Comparison of ENCODE assay signal across 10 cellular contexts in genomic region chr11:94968334-94968958, GRCh38. TPM values are rescaled to one million over a fixed set of nuclear protein-coding genes. Genes with fewer than 3 reads are reported as not detected.
DNase-seq lines count a peak whose midpoint lies in the region; ATAC-seq and TF ChIP-seq lines count a peak whose summit lies in the region.
"Had no signal": no experiment of that assay in that cellular context is flagged by ENCODE, and none has a peak within 500 bp of the region (broad histone marks: within the 10 kb centered on the region; RNA-seq: fewer than 3 reads in every experiment).

No MANE protein-coding gene starts in this region.

- no peak overlapping the region for H2AFZ ChIP-seq in IMR-90 (replicated peaks; ENCODE audit: low read length, poor library complexity)

- no peak for DNase-seq in CD8-positive, alpha-beta T cell
- DNase-seq in IMR-90 (peak; percentile 60), astrocyte of the hippocampus (ENCODE audit: low read depth, low spot score) (peak; percentile 13), lower lobe of right lung (no peak), NCI-H748 (lab: John Stamatoyannopoulos, UW; ENCODE audit: unreplicated experiment) (no peak)
- no peak for DNase-seq in activated naive CD4-positive, alpha-beta T cell treated with anti-CD3 and anti-CD28 coated beads for 36 hours
- DNase-seq: activated T-cell treated with anti-CD3 and anti-CD28 coated beads, Interleukin-2, amount 50 U/mL, for 1 hour had no signal

- H2BK15ac ChIP-seq in IMR-90 (ENCODE audit: low read depth, low read length): no peak overlapping the region

- no peaks in the 10 kb centered on the region for H3K9me3 Mint-ChIP-seq in CD8-positive, alpha-beta T cell
- no peaks in the 10 kb centered on the region for H3K9me3 Mint-ChIP-seq in activated naive CD4-positive, alpha-beta T cell treated with anti-CD3 and anti-CD28 coated beads for 36 hours

- no peak overlapping the region for H3K14ac ChIP-seq in IMR-90 (replicated peaks; ENCODE audit: low read depth, low read length)

- intact Hi-C loops in CD8-positive, alpha-beta T cell (cut with DNase I, micrococcal nuclease): loop anchor here in 1 of 2 experiments (5.0 kb wide), 1 partner anchor 799 kb away; no protein-coding TSS in a partner anchor
- intact Hi-C loops in IMR-90 (cut with micrococcal nuclease) (loop anchor here (1.0 to 5.0 kb wide), 4 partner anchors 91 to 449 kb away; partner anchors contain the start of gene AMOTL1), lower lobe of right lung (cut with DNase I) (no loop called here)
- intact Hi-C loops in activated naive CD4-positive, alpha-beta T cell treated with anti-CD3 and anti-CD28 coated beads for 36 hours (cut with micrococcal nuclease): no loop called here

- TF ChIP-seq POLR2A in IMR-90 (IDR thresholded peaks at IDR 0.05; ENCODE audit: low read depth, low read length): no peak

- no peak overlapping the region for H4K91ac ChIP-seq in IMR-90 (ENCODE audit: insufficient read depth, low read depth, low read length)

- H2AK9ac ChIP-seq in IMR-90 (replicated peaks; ENCODE audit: low read depth, low read length, poor library complexity): no peak overlapping the region

- no peaks in the 10 kb centered on the region for H4K20me1 ChIP-seq in IMR-90 (ENCODE audit: insufficient read depth, low read length)

- no peak overlapping the region for H3K4me3 Mint-ChIP-seq in CD8-positive, alpha-beta T cell
- no peak overlapping the region for H3K4me3 Mint-ChIP-seq in activated naive CD4-positive, alpha-beta T cell treated with anti-CD3 and anti-CD28 coated beads for 36 hours

- H3K27ac Mint-ChIP-seq in CD8-positive, alpha-beta T cell: no peak overlapping the region
- H3K27ac Mint-ChIP-seq in activated naive CD4-positive, alpha-beta T cell treated with anti-CD3 and anti-CD28 coated beads for 36 hours: no peak overlapping the region

- TF ChIP-seq CTCF in CD8-positive, alpha-beta T cell (IDR thresholded peaks at IDR 0.05): peak; percentile 59
- TF ChIP-seq CTCF in IMR-90 (conservative IDR thresholded peaks at IDR 0.05; ENCODE audit: low read depth, low read length): peak; percentile 69
- peak; percentile 49 for TF ChIP-seq CTCF in lower lobe of right lung (IDR thresholded peaks at IDR 0.05)

- H3K23ac ChIP-seq in IMR-90 (ENCODE audit: low read depth, low read length): no peak overlapping the region

- H3K4me2 ChIP-seq in IMR-90 (ENCODE audit: low read depth, low read length): no peak overlapping the region

- BruUV-seq in IMR-90 (replicated peaks; lab: Mats Ljungman, UMichigan): no TSS peak

- in situ Hi-C loops in IMR-90 (cut with MboI; ENCODE audit: low sequenced_read_pairs): no loop called here

- ATAC-seq in CD8-positive, alpha-beta T cell: no peak
- peak; percentile 73 for ATAC-seq in IMR-90 (ENCODE audit: low read depth)
- no peak for ATAC-seq in lower lobe of right lung
- no peak for ATAC-seq in HG03571 (IDR thresholded peaks at IDR 0.05; ENCODE audit: unreplicated experiment)
- ATAC-seq in HG03442 (IDR thresholded peaks at IDR 0.05; ENCODE audit: unreplicated experiment): no peak

- TF ChIP-seq RAD21 in IMR-90 (IDR thresholded peaks at IDR 0.05; ENCODE audit: low read length): peak; percentile 66

- no peak overlapping the region for H3K4me3 ChIP-seq in CD8-positive, alpha-beta T cell (ENCODE audit: low read depth, low read length)
- H3K4me3 ChIP-seq in IMR-90 (ENCODE audit: insufficient read depth, low read depth, low read length) (no peak overlapping the region), lower lobe of right lung (no peak overlapping the region)
- H3K4me3 ChIP-seq: skin epidermis had no signal

- H3K9ac ChIP-seq in IMR-90 (ENCODE audit: low read depth, low read length): no peak overlapping the region

- no peak overlapping the region for H2BK20ac ChIP-seq in IMR-90 (ENCODE audit: low read depth, low read length)

- no peak overlapping the region for H2BK5ac ChIP-seq in IMR-90 (ENCODE audit: low read depth, low read length, poor library complexity, severe bottlenecking)

- H3K56ac ChIP-seq in IMR-90 (ENCODE audit: extremely low read depth, insufficient read depth, low read length): no peak overlapping the region

- H3K9me1 ChIP-seq in IMR-90 (ENCODE audit: insufficient read depth, low read length): no peaks in the 10 kb centered on the region

- H3K79me1 ChIP-seq in IMR-90 (ENCODE audit: low read depth in 1 of 2, low read length in 2 of 2): peaks cover 11 to 18% of the 10 kb centered on the region in 2 experiments

- H3K27ac ChIP-seq in CD8-positive, alpha-beta T cell (ENCODE audit: low read depth, low read length): no peak overlapping the region
- H3K27ac ChIP-seq in IMR-90 (ENCODE audit: insufficient read depth, low read length) (peak overlapping the region; percentile 25; the same call in 1 of the 2 replicates), lower lobe of right lung (no peak overlapping the region)
- H3K27ac ChIP-seq: skin epidermis had no signal

- H3K36me3 ChIP-seq in CD8-positive, alpha-beta T cell (ENCODE audit: insufficient read depth, low read length): peaks cover 60% of the 10 kb centered on the region
- H3K36me3 ChIP-seq in IMR-90 (ENCODE audit: control insufficient read depth, insufficient read depth, low read length) (peaks cover 28% of the 10 kb centered on the region), lower lobe of right lung (peaks cover 86% of the 10 kb centered on the region)

- H3K27me3 Mint-ChIP-seq in CD8-positive, alpha-beta T cell (ENCODE audit: low read depth): no peaks in the 10 kb centered on the region
- no peaks in the 10 kb centered on the region for H3K27me3 Mint-ChIP-seq in activated naive CD4-positive, alpha-beta T cell treated with anti-CD3 and anti-CD28 coated beads for 36 hours (ENCODE audit: low read depth)

- H3K4me1 ChIP-seq in CD8-positive, alpha-beta T cell (ENCODE audit: insufficient read depth, low read length): peaks cover 11% of the 10 kb centered on the region
- H3K4me1 ChIP-seq in IMR-90 (ENCODE audit: control insufficient read depth, insufficient read depth, low read length): no peaks in the 10 kb centered on the region
- peaks cover 16% of the 10 kb centered on the region for H3K4me1 ChIP-seq in lower lobe of right lung

- H3K4me1 Mint-ChIP-seq in CD8-positive, alpha-beta T cell (ENCODE audit: low read depth): peaks cover 45% of the 10 kb centered on the region
- peaks cover 19% of the 10 kb centered on the region for H3K4me1 Mint-ChIP-seq in activated naive CD4-positive, alpha-beta T cell treated with anti-CD3 and anti-CD28 coated beads for 36 hours (ENCODE audit: low read depth)

- no peak overlapping the region for H4K5ac ChIP-seq in IMR-90 (ENCODE audit: low read depth, low read length)

- peaks cover 86% of the 10 kb centered on the region for H3K36me3 Mint-ChIP-seq in CD8-positive, alpha-beta T cell
- peaks cover 42% of the 10 kb centered on the region for H3K36me3 Mint-ChIP-seq in activated naive CD4-positive, alpha-beta T cell treated with anti-CD3 and anti-CD28 coated beads for 36 hours (ENCODE audit: low read depth)

- no CpG with 5 or more reads among the region's 1 CpG for WGBS in IMR-90 (ENCODE audit: extremely low coverage in 2 of 2, insufficient read length in 1 of 2), 2 experiments

- no peak overlapping the region for H3K18ac ChIP-seq in IMR-90 (ENCODE audit: low read depth, low read length)

- POLR2A ChIA-PET in CD8-positive, alpha-beta T cell (lab: Charles Lee): interaction anchor here (1.7 kb wide), 1 partner anchor 9 kb away, joined by 5 read pairs; no protein-coding TSS in a partner anchor
- POLR2A ChIA-PET in IMR-90 (lab: Charles Lee; ENCODE audit: unreplicated experiment): interaction anchor here (0.6 kb wide), 1 partner anchor 99 kb away, joined by 3 read pairs; no protein-coding TSS in a partner anchor

- no peak overlapping the region for H2AK5ac ChIP-seq in IMR-90 (ENCODE audit: low read depth, low read length)

- CTCF ChIA-PET in CD8-positive, alpha-beta T cell (lab: Charles Lee): interaction anchor here (0.6 to 2.1 kb wide), 4 partner anchors 30 to 794 kb away, joined by 3 to 7 read pairs (median 3); no protein-coding TSS in a partner anchor
- CTCF ChIA-PET in IMR-90 (lab: Yijun Ruan, JAX): interaction anchor here (0.8 to 1.8 kb wide), 7 partner anchors 10 to 345 kb away, joined by 3 to 8 read pairs (median 3); no protein-coding TSS in a partner anchor
- CTCF ChIA-PET in activated naive CD4-positive, alpha-beta T cell treated with anti-CD3 and anti-CD28 coated beads for 36 hours (lab: Charles Lee): interaction anchor here (0.8 to 1.9 kb wide), 6 partner anchors 9 to 71 kb away, joined by 3 to 7 read pairs (median 3); no protein-coding TSS in a partner anchor

- H3K9me3 ChIP-seq in CD8-positive, alpha-beta T cell (ENCODE audit: low read length): no peaks in the 10 kb centered on the region
- no peaks in the 10 kb centered on the region for H3K9me3 ChIP-seq in IMR-90 (ENCODE audit: control insufficient read depth, insufficient read depth, low read length)
- H3K9me3 ChIP-seq in lower lobe of right lung: no peaks in the 10 kb centered on the region

- H3K4ac ChIP-seq in IMR-90 (ENCODE audit: low read depth, low read length): no peak overlapping the region

- no peak overlapping the region for H4K8ac ChIP-seq in IMR-90 (ENCODE audit: low read depth in 2 of 2, low read length in 2 of 2)

- dilution Hi-C loops in IMR-90 (cut with HindIII; ENCODE audit: low sequenced_read_pairs, unreplicated experiment): no loop called here

- no peaks in the 10 kb centered on the region for H3K27me3 ChIP-seq in CD8-positive, alpha-beta T cell (ENCODE audit: insufficient read depth, low read length)
- H3K27me3 ChIP-seq in IMR-90 (ENCODE audit: control insufficient read depth, insufficient read depth, low read length) (no peaks in the 10 kb centered on the region), lower lobe of right lung (ENCODE audit: low read depth) (no peaks in the 10 kb centered on the region)

- no peak overlapping the region for H2BK120ac ChIP-seq in IMR-90 (ENCODE audit: low read depth, low read length)

RNA-seq across cellular contexts. Expression of gene CWC15, which starts 4.9 kb away (rescaled TPM):
- total RNA-seq in CD8-positive, alpha-beta T cell: 100 to 1,000 TPM; 127 to 129 TPM
- total RNA-seq in IMR-90 (2012; rRNA removed): 48.6 and 70.0 TPM in 2 replicates
- polyA plus RNA-seq in IMR-90 (2012; rRNA removed): 34.7 and 38.4 TPM in 2 replicates
- polyA plus RNA-seq in IMR-90 (2012; cell fraction: cytosol; rRNA removed): 7.5 and 12.7 TPM in 2 replicates
- polyA plus RNA-seq in IMR-90 (2012; cell fraction: nucleus; rRNA removed; ENCODE audit: low replicate concordance): 3.1 and 31.3 TPM in 2 replicates
- 57.9 TPM for total RNA-seq in lower lobe of right lung
- total RNA-seq in activated naive CD4-positive, alpha-beta T cell treated with anti-CD3 and anti-CD28 coated beads for 36 hours: 10 to 100 TPM; 70.6 to 72.3 TPM

RNA-seq across cellular contexts. Expression of gene KDM4D, which starts 5.1 kb away (rescaled TPM):
- total RNA-seq in CD8-positive, alpha-beta T cell: under 1 TPM in 1 of 2 experiments, not detected in 1; 0.14 TPM
- total RNA-seq in IMR-90 (2012; rRNA removed) (0.90 and 1.1 TPM in 2 replicates), lower lobe of right lung (0.68 TPM)
- polyA plus RNA-seq in IMR-90 (2012; rRNA removed): 0.99 and 1.1 TPM in 2 replicates
- 0.40 and 0.84 TPM in 2 replicates for polyA plus RNA-seq in IMR-90 (2012; cell fraction: cytosol; rRNA removed)
- polyA plus RNA-seq in IMR-90 (2012; cell fraction: nucleus; rRNA removed; ENCODE audit: low replicate concordance): 0.45 and 0.65 TPM in 2 replicates
- total RNA-seq in activated naive CD4-positive, alpha-beta T cell treated with anti-CD3 and anti-CD28 coated beads for 36 hours: 1 to 10 TPM; 1.7 to 2.1 TPM

RNA-seq across cellular contexts. Expression of gene KDM4E, which starts 56.6 kb away (rescaled TPM):
- not detected for total RNA-seq in CD8-positive, alpha-beta T cell
- total RNA-seq in IMR-90 (2012; rRNA removed): not detected in 2 replicates
- polyA plus RNA-seq in IMR-90 (2012; rRNA removed): not detected in 2 replicates
- not detected in 2 replicates for polyA plus RNA-seq in IMR-90 (2012; cell fraction: cytosol; rRNA removed)
- polyA plus RNA-seq in IMR-90 (2012; cell fraction: nucleus; rRNA removed; ENCODE audit: low replicate concordance): not detected in 2 replicates
- total RNA-seq in lower lobe of right lung: not detected
- not detected for total RNA-seq in activated naive CD4-positive, alpha-beta T cell treated with anti-CD3 and anti-CD28 coated beads for 36 hours

Comparison
In these comparisons a context has a peak if more than half of its experiments do, and no peak if none do; other contexts are left out.
1. DNase-seq: peak in IMR-90 (single experiment) and astrocyte of the hippocampus (single experiment); none in CD8-positive, alpha-beta T cell (0 of 7), lower lobe of right lung (single experiment), NCI-H748 (single experiment) and activated naive CD4-positive, alpha-beta T cell treated with anti-CD3 and anti-CD28 coated beads for 36 hours (single experiment).
2. Peak in every context shown above with its lines, with median percentiles within 50 percentile points of each other: CTCF ChIP-seq.